Comparison of ENCODE assay signal across 22 cellular contexts in the genomic region with DNA sequence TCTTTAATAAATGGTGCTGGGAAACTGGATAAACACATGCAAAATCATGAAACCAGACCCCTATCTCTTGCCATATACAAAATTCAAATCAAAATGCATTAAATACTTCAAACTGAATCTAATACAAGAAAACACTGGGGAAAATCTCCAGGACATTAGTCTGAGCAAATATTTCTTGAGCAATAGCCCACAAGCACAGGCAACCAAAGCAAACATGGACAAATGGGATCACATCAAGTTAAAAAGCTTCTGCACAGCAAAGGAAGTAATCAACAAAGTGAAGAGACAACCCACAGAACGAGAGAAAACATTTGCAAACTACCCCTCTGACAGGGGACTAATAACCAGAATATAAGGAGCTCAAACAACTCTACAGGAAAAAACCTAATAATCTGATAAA. TPM values are rescaled to one million over a fixed set of nuclear protein-coding genes. Genes with fewer than 3 reads are reported as not detected.
DNase-seq lines count a peak whose midpoint lies in the region; ATAC-seq and TF ChIP-seq lines count a peak whose summit lies in the region.
"Had no signal": no experiment of that assay in that cellular context is flagged by ENCODE, and none has a peak within 500 bp of the region (broad histone marks: within the 10 kb centered on the region; RNA-seq: fewer than 3 reads in every experiment).

No MANE protein-coding gene starts in this region.

- TF ChIP-seq CTCF in astrocyte of the spinal cord (IDR thresholded peaks at IDR 0.05; ENCODE audit: low read depth, low read length), result no peak
- no peak for TF ChIP-seq CTCF in natural killer cell (IDR thresholded peaks at IDR 0.05)
- no peak for TF ChIP-seq CTCF in testis (IDR thresholded peaks at IDR 0.05)

- no peak for TF ChIP-seq POLR2A in testis (IDR thresholded peaks at IDR 0.05)

- H3K4me1 Mint-ChIP-seq in CD8-positive, alpha-beta memory T cell, result peaks cover 54 to 76% (median 71%) of the 10 kb centered on the region in 3 donors
- H3K4me1 Mint-ChIP-seq in natural killer cell, result peaks cover 49 to 50% of the 10 kb centered on the region in 2 donors

- intact Hi-C loops in natural killer cell (cut with micrococcal nuclease) (loop anchor here (10.0 kb wide), 1 partner anchor 1647 kb away; no protein-coding TSS in a partner anchor), testis (cut with DNase I; ENCODE audit: low total_unique reads) (no loop called here)

- H3K9me3 ChIP-seq in CD8-positive, alpha-beta memory T cell (ENCODE audit: low read length), result no peaks in the 10 kb centered on the region
- H3K9me3 ChIP-seq in HAP-1, result no peaks in the 10 kb centered on the region
- no peaks in the 10 kb centered on the region for H3K9me3 ChIP-seq in testis
- H3K9me3 ChIP-seq: thoracic aorta had no signal

- H3K27me3 ChIP-seq in ACC112 (ENCODE audit: insufficient read depth, low read length), result no peaks in the 10 kb centered on the region
- no peaks in the 10 kb centered on the region for H3K27me3 ChIP-seq in CD8-positive, alpha-beta memory T cell (ENCODE audit: insufficient read depth, low read length, poor library complexity, severe bottlenecking)
- H3K27me3 ChIP-seq in HAP-1 (ENCODE audit: low read depth), result no peaks in the 10 kb centered on the region
- no peaks in the 10 kb centered on the region for H3K27me3 ChIP-seq in testis

- peak overlapping the region; percentile 1 to 74 (median 62) for H3K27ac Mint-ChIP-seq in CD8-positive, alpha-beta memory T cell
- H3K27ac Mint-ChIP-seq in natural killer cell, result peak overlapping the region; percentile 47 to 91
- H3K27ac Mint-ChIP-seq: activated naive CD4-positive, alpha-beta T cell treated with anti-CD3 and anti-CD28 coated beads for 36 hours; nephron progenitor cell; T-helper 1 cell treated with Interleukin-12 subunit alpha and Interleukin-12 subunit beta and Interleukin-4 antibody, amounts not matched to agents 30 μg/mL and 1 μg/mL, for 36 hours had no signal

- peak overlapping the region in 4 of 7 donors; percentile 5 to 61 (median 32) for H3K4me3 Mint-ChIP-seq in CD8-positive, alpha-beta memory T cell
- H3K4me3 Mint-ChIP-seq in natural killer cell, result peak overlapping the region; percentile 82
- H3K4me3 Mint-ChIP-seq: activated naive CD4-positive, alpha-beta T cell treated with anti-CD3 and anti-CD28 coated beads for 36 hours; nephron progenitor cell had no signal

- H3K4me1 ChIP-seq in ACC112 (ENCODE audit: control insufficient read depth, insufficient read depth, low read length, unreplicated experiment) (peaks cover 23% of the 10 kb centered on the region), HAP-1 (peaks cover 10% of the 10 kb centered on the region), testis (peaks cover 4% of the 10 kb centered on the region)
- H3K4me1 ChIP-seq in CD8-positive, alpha-beta memory T cell (ENCODE audit: insufficient read depth, low read length), result peaks cover 8% of the 10 kb centered on the region

- peaks cover 96% of the 10 kb centered on the region for H3K79me2 ChIP-seq in ACC112 (ENCODE audit: control insufficient read depth, insufficient read depth, low read length, unreplicated experiment)

- POLR2A ChIA-PET in CD8-positive, alpha-beta memory T cell (lab: Charles Lee), result no interaction called here

- DNase-seq in CD8-positive, alpha-beta memory T cell, result no peak
- DNase-seq in astrocyte of the spinal cord (ENCODE audit: low read depth, low spot score) (peak; percentile 5), natural killer cell (no peak), HAP-1 (ENCODE audit: low spot score in 2 of 2) (no peak), testis (no peak)
- DNase-seq: activated CD4-positive, alpha-beta T cell treated with anti-CD3 and anti-CD28 coated beads, Interleukin-2, amount 50 U/mL, for 1 hour; activated naive CD4-positive, alpha-beta T cell treated with anti-CD3 and anti-CD28 coated beads for 36 hours; anterior cingulate cortex; caudate nucleus; dermis blood vessel endothelial cell; DMS79; GOT3; head of caudate nucleus; left colon; NCI-H1436; nephron progenitor cell had no signal

- 79 to 88% methylated on average over 1 of the region's 1 CpG for WGBS in testis, 2 donors

- H3K36me3 ChIP-seq in ACC112 (ENCODE audit: insufficient read depth, low read length) (peaks cover 63% of the 10 kb centered on the region), HAP-1 (replicated peaks) (no peaks in the 10 kb centered on the region), testis (ENCODE audit: low read depth, missing control alignments) (no peaks in the 10 kb centered on the region)
- H3K36me3 ChIP-seq in CD8-positive, alpha-beta memory T cell (ENCODE audit: insufficient read depth, low read length), result no peaks in the 10 kb centered on the region
- H3K36me3 ChIP-seq: thoracic aorta had no signal

- no peak overlapping the region for H2AFZ ChIP-seq in ACC112 (ENCODE audit: low read length, unreplicated experiment)

- peaks cover 0 to 4% (median 0%) of the 10 kb centered on the region in 5 donors for H3K9me3 Mint-ChIP-seq in CD8-positive, alpha-beta memory T cell
- peaks cover 0 to 2% of the 10 kb centered on the region in 2 donors for H3K9me3 Mint-ChIP-seq in natural killer cell
- H3K9me3 Mint-ChIP-seq: activated naive CD4-positive, alpha-beta T cell treated with anti-CD3 and anti-CD28 coated beads for 36 hours had no signal

- in situ Hi-C loops in astrocyte of the spinal cord (cut with HindIII; ENCODE audit: low sequenced_read_pairs), result no loop called here
- in situ Hi-C loops in HAP-1 (cut with MboI; ENCODE audit: low sequenced_read_pairs), result no loop called here

- H3K4me3 ChIP-seq in ACC112 (ENCODE audit: low read depth, low read length) (peak overlapping the region; percentile 39), astrocyte of the spinal cord (ENCODE audit: low read depth, low read length) (no peak overlapping the region), HAP-1 (no peak overlapping the region), testis (no peak overlapping the region)
- no peak overlapping the region for H3K4me3 ChIP-seq in CD8-positive, alpha-beta memory T cell (ENCODE audit: low read length)
- H3K4me3 ChIP-seq: thoracic aorta had no signal

- H3K36me3 Mint-ChIP-seq in CD8-positive, alpha-beta memory T cell, result peaks cover 12 to 37% (median 12%) of the 10 kb centered on the region in 3 donors
- peaks cover 8% of the 10 kb centered on the region for H3K36me3 Mint-ChIP-seq in natural killer cell

- no peak overlapping the region for H3K27ac ChIP-seq in ACC112 (ENCODE audit: low read depth, low read length)
- no peak overlapping the region for H3K27ac ChIP-seq in CD8-positive, alpha-beta memory T cell (ENCODE audit: low read depth, low read length)
- H3K27ac ChIP-seq in testis, result no peak overlapping the region
- H3K27ac ChIP-seq: thoracic aorta, VCaP had no signal

- CTCF ChIA-PET in CD8-positive, alpha-beta memory T cell (lab: Charles Lee), result no interaction called here

- H3K27me3 Mint-ChIP-seq in CD8-positive, alpha-beta memory T cell, result no peaks in the 10 kb centered on the region
- H3K27me3 Mint-ChIP-seq in natural killer cell (ENCODE audit: low read depth in 2 of 2), result no peaks in the 10 kb centered on the region

- no peak for ATAC-seq in natural killer cell
- ATAC-seq in GM18868 (IDR thresholded peaks at IDR 0.05; ENCODE audit: unreplicated experiment), result no peak
- no peak for ATAC-seq in GM19328 (IDR thresholded peaks at IDR 0.05; ENCODE audit: unreplicated experiment)
- ATAC-seq: left colon had no signal

RNA-seq across cellular contexts. Expression of gene ANKRD28, which starts 6.3 kb away (rescaled TPM):
- 10 to 100 TPM; 40.2 to 41.5 TPM for total RNA-seq in CD8-positive, alpha-beta memory T cell
- polyA plus RNA-seq in CD8-positive, alpha-beta memory T cell, result 11.2 TPM
- total RNA-seq in natural killer cell (10 to 100 TPM; 58.0 to 99.7 (median 91.7) TPM), testis (10 to 100 TPM; 93.8 to 96.3 TPM)
- polyA plus RNA-seq in testis (ENCODE audit: insufficient read depth, low read depth, low replicate concordance), result 82.8 TPM
